ENCODE assay signal across 10 cellular contexts in the genomic region with DNA sequence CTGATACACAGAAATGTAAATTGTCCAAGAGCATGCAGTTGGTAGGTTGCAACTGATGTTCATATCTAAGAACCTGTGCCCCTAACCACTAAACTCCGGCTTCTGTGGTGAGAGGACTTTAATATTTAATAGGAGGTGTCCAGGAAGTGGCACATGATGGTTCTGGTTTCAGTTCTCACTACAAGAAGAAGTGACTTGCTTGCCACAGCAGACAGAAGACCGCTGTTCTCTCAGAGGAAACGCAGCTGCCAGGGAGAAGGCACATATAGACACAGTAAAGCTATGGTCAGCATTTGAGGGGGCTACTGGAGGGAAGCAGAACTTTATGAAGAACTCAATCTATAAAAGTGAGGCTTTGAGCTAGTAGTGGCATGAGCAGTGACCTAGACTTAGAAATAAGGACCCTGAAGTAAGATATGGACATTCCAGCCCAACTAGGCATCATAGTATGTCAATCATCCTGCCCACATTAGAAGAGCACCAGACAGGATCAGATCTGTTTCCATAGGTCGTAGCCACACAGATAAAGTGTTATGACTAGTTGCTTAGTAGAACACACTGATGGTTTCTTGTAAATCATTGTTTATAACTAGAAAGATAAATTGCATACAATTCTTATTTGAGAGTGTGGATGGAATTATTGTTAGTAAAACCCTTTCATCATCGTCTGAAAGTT.
DNase-seq lines count a peak whose midpoint lies in the region; ATAC-seq lines count a peak whose summit lies in the region.
"Had no signal": no experiment of that assay in that cellular context is flagged by ENCODE, and none has a peak within 500 bp of the region (broad histone marks: within the 10 kb centered on the region; RNA-seq: fewer than 3 reads in every experiment).

No MANE protein-coding gene starts in this region.

- DNase-seq in SKM-1 treated with dmso at 0.1 percent for 144 hours (lab: John Stamatoyannopoulos, UW; ENCODE audit: unreplicated experiment) = peak; percentile 47
- DNase-seq in SKM-1 (lab: John Stamatoyannopoulos, UW; ENCODE audit: unreplicated experiment) = no peak
- DNase-seq in SIG-M5 (lab: John Stamatoyannopoulos, UW) = peak; percentile 27
- DNase-seq in stimulated activated naive B cell treated with anti-CD40 and anti-IgM and Interleukin-4, amounts not matched to agents 10 μg/mL and 1 μg/mL and 100 μg/mL, for 72 hours = peak; percentile 35
- DNase-seq in HAP-1 (ENCODE audit: low spot score in 2 of 2) = no peak
- DNase-seq in NCI-H748 treated with DMSO at 0.1 percent for 48 hours (lab: John Stamatoyannopoulos, UW) = no peak
- DNase-seq in activated naive CD4-positive, alpha-beta T cell treated with Interleukin-2 at 50 U/mL for 16 hours = no peak
- DNase-seq: activated CD4-positive, alpha-beta memory T cell treated with anti-CD3 and anti-CD28 coated beads for 36 hours had no signal

- peaks cover 15 to 28% of the 10 kb centered on the region in 2 donors for H3K4me1 Mint-ChIP-seq in stimulated activated naive B cell treated with anti-CD40 and anti-IgM and Interleukin-4, amounts not matched to agents 10 μg/mL and 1 μg/mL and 100 μg/mL, for 72 hours

- H3K4me3 ChIP-seq in HAP-1 = no peak overlapping the region
- H3K4me3 ChIP-seq: upper lobe of left lung had no signal

- H3K36me3 ChIP-seq in HAP-1 (replicated peaks) = no peaks in the 10 kb centered on the region
- H3K36me3 ChIP-seq: upper lobe of left lung had no signal

- in situ Hi-C loops in HAP-1 (cut with MboI; ENCODE audit: low sequenced_read_pairs) = no loop called here

- no peak overlapping the region for H3K4me3 Mint-ChIP-seq in stimulated activated naive B cell treated with anti-CD40 and anti-IgM and Interleukin-4, amounts not matched to agents 10 μg/mL and 1 μg/mL and 100 μg/mL, for 72 hours
- H3K4me3 Mint-ChIP-seq: activated CD4-positive, alpha-beta memory T cell treated with anti-CD3 and anti-CD28 coated beads for 36 hours had no signal

- peaks cover 1 to 3% of the 10 kb centered on the region in 2 donors for H3K9me3 Mint-ChIP-seq in stimulated activated naive B cell treated with anti-CD40 and anti-IgM and Interleukin-4, amounts not matched to agents 10 μg/mL and 1 μg/mL and 100 μg/mL, for 72 hours
- H3K9me3 Mint-ChIP-seq: activated CD4-positive, alpha-beta memory T cell treated with anti-CD3 and anti-CD28 coated beads for 36 hours had no signal

- H3K27me3 Mint-ChIP-seq in stimulated activated naive B cell treated with anti-CD40 and anti-IgM and Interleukin-4, amounts not matched to agents 10 μg/mL and 1 μg/mL and 100 μg/mL, for 72 hours = peaks cover 5 to 6% of the 10 kb centered on the region in 2 donors

- peak overlapping the region; percentile 84 for H3K27ac Mint-ChIP-seq in stimulated activated naive B cell treated with anti-CD40 and anti-IgM and Interleukin-4, amounts not matched to agents 10 μg/mL and 1 μg/mL and 100 μg/mL, for 72 hours
- H3K27ac Mint-ChIP-seq: activated CD4-positive, alpha-beta memory T cell treated with anti-CD3 and anti-CD28 coated beads for 36 hours had no signal

- peaks cover 0 to 3% of the 10 kb centered on the region in 2 donors for H3K36me3 Mint-ChIP-seq in stimulated activated naive B cell treated with anti-CD40 and anti-IgM and Interleukin-4, amounts not matched to agents 10 μg/mL and 1 μg/mL and 100 μg/mL, for 72 hours
- H3K36me3 Mint-ChIP-seq: activated CD4-positive, alpha-beta memory T cell treated with anti-CD3 and anti-CD28 coated beads for 36 hours had no signal

- H3K27me3 ChIP-seq in HAP-1 (ENCODE audit: low read depth) = no peaks in the 10 kb centered on the region; the same call in 1 of the 2 replicates
- H3K27me3 ChIP-seq: upper lobe of left lung had no signal

- no peaks in the 10 kb centered on the region for H3K4me1 ChIP-seq in HAP-1
- H3K4me1 ChIP-seq: upper lobe of left lung had no signal

- peak; percentile 77 for ATAC-seq in HG03066 (IDR thresholded peaks at IDR 0.05; ENCODE audit: low read depth, unreplicated experiment)
- peak; percentile 97 for ATAC-seq in stimulated activated naive B cell treated with anti-CD40 and anti-IgM and Interleukin-4, amounts not matched to agents 10 μg/mL and 1 μg/mL and 100 μg/mL, for 72 hours (replicated peaks)

- no peaks in the 10 kb centered on the region for H3K9me3 ChIP-seq in HAP-1
- H3K9me3 ChIP-seq: upper lobe of left lung had no signal

Comparison
In these comparisons a context has a peak if more than half of its experiments do, and no peak if none do; other contexts are left out.
1. DNase-seq: peak in SKM-1 treated with dmso at 0.1 percent for 144 hours (single experiment), SIG-M5 (single experiment) and stimulated activated naive B cell treated with anti-CD40 and anti-IgM and Interleukin-4, amounts not matched to agents 10 μg/mL and 1 μg/mL and 100 μg/mL, for 72 hours (single experiment); none in SKM-1 (single experiment), HAP-1 (0 of 2), NCI-H748 treated with DMSO at 0.1 percent for 48 hours (single experiment) and activated naive CD4-positive, alpha-beta T cell treated with Interleukin-2 at 50 U/mL for 16 hours (single experiment).